ENCODE assay signal across 23 cellular contexts in the genomic region with DNA sequence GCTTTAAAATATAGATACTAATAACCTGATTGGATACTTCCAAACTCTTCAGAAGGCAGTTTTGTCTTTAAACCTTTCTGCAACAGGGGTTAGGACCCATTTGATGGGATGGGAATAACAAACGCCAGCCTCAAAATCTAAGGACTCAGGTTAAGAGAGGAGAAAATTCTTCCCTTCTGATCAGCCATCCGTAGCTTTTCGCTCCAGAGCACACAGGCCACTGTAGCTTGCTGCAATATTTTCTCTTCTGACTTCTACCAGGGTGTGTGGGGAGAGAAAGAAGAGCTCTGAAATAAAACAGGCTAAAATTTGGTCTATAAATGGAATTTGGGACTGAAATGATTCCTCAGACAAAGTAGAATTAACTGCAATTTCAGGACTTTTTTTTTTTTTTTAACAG.
A peak's percentile ranks its signal among the peaks of the same experiment; 100 is the strongest.
DNase-seq lines count a peak whose midpoint lies in the region; ATAC-seq and TF ChIP-seq lines count a peak whose summit lies in the region.
"Had no signal": no experiment of that assay in that cellular context is flagged by ENCODE, and none has a peak within 500 bp of the region (broad histone marks: within the 10 kb centered on the region; RNA-seq: fewer than 3 reads in every experiment).

No MANE protein-coding gene starts in this region.

- H3K4me3 Mint-ChIP-seq in stimulated activated naive B cell treated with anti-CD40 and anti-IgM and Interleukin-4, amounts not matched to agents 10 μg/mL and 1 μg/mL and 100 μg/mL, for 72 hours, result peak overlapping the region; percentile 23 to 40
- H3K4me3 Mint-ChIP-seq: CD4-positive, alpha-beta T cell; T-cell had no signal

- TF ChIP-seq CTCF in GM06990 (IDR thresholded peaks at IDR 0.05; ENCODE audit: insufficient read depth, low read length, poor library complexity, severe bottlenecking), result no peak
- no peak for TF ChIP-seq CTCF in Peyer's patch (IDR thresholded peaks at IDR 0.05)

- no peak for ATAC-seq in stimulated activated naive B cell treated with anti-CD40 and anti-IgM and Interleukin-4, amounts not matched to agents 10 μg/mL and 1 μg/mL and 100 μg/mL, for 72 hours (replicated peaks)
- ATAC-seq: HepG2, SK-N-SH treated with all-trans-retinoic acid at 6 μM for 48 hours, T-cell had no signal

- TF ChIP-seq RAD21 in Ishikawa (IDR thresholded peaks at IDR 0.05; ENCODE audit: low read depth), result peak; percentile 16

- TF ChIP-seq EP300 in Ishikawa (IDR thresholded peaks at IDR 0.05; ENCODE audit: borderline replicate concordance), result peak; percentile 53; the same call in 1 of the 2 replicates

- no peak overlapping the region for H3K27ac ChIP-seq in Peyer's patch
- H3K27ac ChIP-seq: RWPE1 had no signal

- H3K36me3 ChIP-seq in GM06990 (ENCODE audit: control insufficient read depth, insufficient read depth, low read length), result no peaks in the 10 kb centered on the region
- no peaks in the 10 kb centered on the region for H3K36me3 ChIP-seq in Peyer's patch

- H3K27ac Mint-ChIP-seq in stimulated activated naive B cell treated with anti-CD40 and anti-IgM and Interleukin-4, amounts not matched to agents 10 μg/mL and 1 μg/mL and 100 μg/mL, for 72 hours, result peak overlapping the region; percentile 72
- H3K27ac Mint-ChIP-seq: CD4-positive, alpha-beta T cell; T-cell had no signal

- peaks cover 55 to 82% of the 10 kb centered on the region in 2 donors for H3K4me1 Mint-ChIP-seq in stimulated activated naive B cell treated with anti-CD40 and anti-IgM and Interleukin-4, amounts not matched to agents 10 μg/mL and 1 μg/mL and 100 μg/mL, for 72 hours

- no peaks in the 10 kb centered on the region for H3K27me3 Mint-ChIP-seq in stimulated activated naive B cell treated with anti-CD40 and anti-IgM and Interleukin-4, amounts not matched to agents 10 μg/mL and 1 μg/mL and 100 μg/mL, for 72 hours
- H3K27me3 Mint-ChIP-seq: CD4-positive, alpha-beta T cell; T-cell had no signal

- H3K27me3 ChIP-seq in GM06990 (replicated peaks; ENCODE audit: control insufficient read depth, insufficient read depth, low read length) (no peaks in the 10 kb centered on the region), Peyer's patch (no peaks in the 10 kb centered on the region)

- peaks cover 2 to 8% of the 10 kb centered on the region in 2 donors for H3K36me3 Mint-ChIP-seq in stimulated activated naive B cell treated with anti-CD40 and anti-IgM and Interleukin-4, amounts not matched to agents 10 μg/mL and 1 μg/mL and 100 μg/mL, for 72 hours
- H3K36me3 Mint-ChIP-seq: T-cell had no signal

- H3K4me3 ChIP-seq in GM06990 (replicated peaks; ENCODE audit: low read depth, low read length) (peak overlapping the region; percentile 62), Peyer's patch (no peak overlapping the region)

- DNase-seq in GM06990 (ENCODE audit: extremely low read depth, insufficient read length), result no peak
- DNase-seq in left kidney (ENCODE audit: low read depth, low spot score), result peak; percentile 81
- no peak for DNase-seq in stimulated activated naive B cell treated with anti-CD40 and anti-IgM and Interleukin-4, amounts not matched to agents 10 μg/mL and 1 μg/mL and 100 μg/mL, for 72 hours
- DNase-seq in NCI-H2171 (lab: John Stamatoyannopoulos, UW), result no peak
- no peak for DNase-seq in DMS114 treated with DMSO at 0.1 percent for 48 hours (lab: John Stamatoyannopoulos, UW; ENCODE audit: unreplicated experiment)
- no peak for DNase-seq in Peyer's patch
- DNase-seq: AML-193; Calu3; CD4-positive, alpha-beta T cell; DMS53; EL; NCI-H1417 treated with DMSO at 0.1 percent for 48 hours; NCI-H187 treated with DMSO at 0.1 percent for 48 hours; NCI-H226; NCI-H524; NCI-H82; OCI-M1; SIG-M5; T-cell had no signal

- no peaks in the 10 kb centered on the region for H3K9me3 ChIP-seq in Peyer's patch

- peaks cover 0 to 7% (median 3%) of the 10 kb centered on the region in 4 donors for H3K4me1 ChIP-seq in Peyer's patch

- H3K9me3 Mint-ChIP-seq in stimulated activated naive B cell treated with anti-CD40 and anti-IgM and Interleukin-4, amounts not matched to agents 10 μg/mL and 1 μg/mL and 100 μg/mL, for 72 hours, result no peaks in the 10 kb centered on the region
- H3K9me3 Mint-ChIP-seq: CD4-positive, alpha-beta T cell; T-cell had no signal

- no peak for TF ChIP-seq POLR2A in Peyer's patch (IDR thresholded peaks at IDR 0.05)

TF ChIP-seq in Ishikawa, 13 proteins besides CTCF, POLR2A, EP300 and RAD21:
- TF ChIP-seq, protein P1, sequence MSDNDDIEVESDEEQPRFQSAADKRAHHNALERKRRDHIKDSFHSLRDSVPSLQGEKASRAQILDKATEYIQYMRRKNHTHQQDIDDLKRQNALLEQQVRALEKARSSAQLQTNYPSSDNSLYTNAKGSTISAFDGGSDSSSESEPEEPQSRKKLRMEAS (IDR thresholded peaks at IDR 0.05), result 0 out of 2 replicates have a peak, but pooled peaks have one; percentile 38
- peak; percentile 49; the same call in 1 of the 2 replicates for TF ChIP-seq FOXM1 (IDR thresholded peaks at IDR 0.05; ENCODE audit: borderline replicate concordance, low read depth)
- TF ChIP-seq YY1 (IDR thresholded peaks at IDR 0.05; ENCODE audit: low read depth), result no peak
- TF ChIP-seq TCF12 (IDR thresholded peaks at IDR 0.05; ENCODE audit: low read depth), result 0 out of 2 replicates have a peak, but pooled peaks have one; percentile 31
- peak; percentile 41; the same call in 1 of the 2 replicates for TF ChIP-seq TEAD4 (IDR thresholded peaks at IDR 0.05)
- TF ChIP-seq, protein P2, sequence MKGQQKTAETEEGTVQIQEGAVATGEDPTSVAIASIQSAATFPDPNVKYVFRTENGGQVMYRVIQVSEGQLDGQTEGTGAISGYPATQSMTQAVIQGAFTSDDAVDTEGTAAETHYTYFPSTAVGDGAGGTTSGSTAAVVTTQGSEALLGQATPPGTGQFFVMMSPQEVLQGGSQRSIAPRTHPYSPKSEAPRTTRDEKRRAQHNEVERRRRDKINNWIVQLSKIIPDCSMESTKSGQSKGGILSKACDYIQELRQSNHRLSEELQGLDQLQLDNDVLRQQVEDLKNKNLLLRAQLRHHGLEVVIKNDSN (IDR thresholded peaks at IDR 0.05), result no peak
- 0 out of 2 replicates have a peak, but pooled peaks have one; percentile 29 for TF ChIP-seq TAF1 (IDR thresholded peaks at IDR 0.05; ENCODE audit: low read depth)
